8 cellular contexts compared by ENCODE assay signal in genomic region chr2:174158003-174158402, GRCh38.
DNase-seq lines count a peak whose midpoint lies in the region; ATAC-seq and TF ChIP-seq lines count a peak whose summit lies in the region.

No MANE protein-coding gene starts in this region.

- peaks cover 18% of the 10 kb centered on the region for H3K36me3 Mint-ChIP-seq in activated T-helper 2 cell treated with anti-CD3 and anti-CD28 coated beads, Interferon-gamma antibody, Interleukin-2, Interleukin-4, amounts not matched to agents 10 μg/mL and 5 μg/mL and 100 μg/mL, durations not matched to agents 14 hours and 24 hours and 36 hours (ENCODE audit: low read depth)
- peaks cover 3% of the 10 kb centered on the region for H3K36me3 Mint-ChIP-seq in type B pancreatic cell

- ATAC-seq in GM18870 (IDR thresholded peaks at IDR 0.05; ENCODE audit: unreplicated experiment): no peak

- H3K9me3 Mint-ChIP-seq in activated T-helper 2 cell treated with anti-CD3 and anti-CD28 coated beads, Interferon-gamma antibody, Interleukin-2, Interleukin-4, amounts not matched to agents 10 μg/mL and 5 μg/mL and 100 μg/mL, durations not matched to agents 14 hours and 24 hours and 36 hours: peaks cover 1% of the 10 kb centered on the region
- H3K9me3 Mint-ChIP-seq in type B pancreatic cell: no peaks in the 10 kb centered on the region

- no peaks in the 10 kb centered on the region for H3K36me3 ChIP-seq in GM06990 (ENCODE audit: control insufficient read depth, insufficient read depth, low read length)

- no peak overlapping the region for H3K4me3 ChIP-seq in AG10803 (ENCODE audit: low read length)
- H3K4me3 ChIP-seq in GM06990 (replicated peaks; ENCODE audit: low read depth, low read length): no peak overlapping the region

- DNase-seq in AG10803 (ENCODE audit: low read depth) (peak; percentile 38), GM06990 (ENCODE audit: extremely low read depth, insufficient read length) (no peak), NAMALWA (ENCODE audit: low spot score) (peak; percentile 70), iris pigment epithelial cell (ENCODE audit: low read depth) (peak; percentile 55), type B pancreatic cell (ENCODE audit: extremely low spot score, unreplicated experiment) (no peak), LoVo (ENCODE audit: low spot score) (no peak)
- peak; percentile 12 for DNase-seq in activated T-helper 2 cell treated with anti-CD3 and anti-CD28 coated beads, Interferon-gamma antibody, Interleukin-2, Interleukin-4, amounts not matched to agents 10 μg/mL and 5 μg/mL and 100 μg/mL, durations not matched to agents 14 hours and 24 hours and 36 hours (ENCODE audit: low spot score)

- no peaks in the 10 kb centered on the region for H3K27me3 ChIP-seq in GM06990 (replicated peaks; ENCODE audit: control insufficient read depth, insufficient read depth, low read length)

- intact Hi-C loops in activated T-helper 2 cell treated with anti-CD3 and anti-CD28 coated beads, Interferon-gamma antibody, Interleukin-2, Interleukin-4, amounts not matched to agents 10 μg/mL and 5 μg/mL and 100 μg/mL, durations not matched to agents 14 hours and 24 hours and 36 hours (cut with micrococcal nuclease): loop anchor here (10.0 kb wide), 1 partner anchor 187 kb away; no protein-coding TSS in a partner anchor

- H3K4me3 Mint-ChIP-seq in activated T-helper 2 cell treated with anti-CD3 and anti-CD28 coated beads, Interferon-gamma antibody, Interleukin-2, Interleukin-4, amounts not matched to agents 10 μg/mL and 5 μg/mL and 100 μg/mL, durations not matched to agents 14 hours and 24 hours and 36 hours (ENCODE audit: low read depth): no peak overlapping the region
- H3K4me3 Mint-ChIP-seq in type B pancreatic cell: no peak overlapping the region

- no peaks in the 10 kb centered on the region for H3K27me3 Mint-ChIP-seq in activated T-helper 2 cell treated with anti-CD3 and anti-CD28 coated beads, Interferon-gamma antibody, Interleukin-2, Interleukin-4, amounts not matched to agents 10 μg/mL and 5 μg/mL and 100 μg/mL, durations not matched to agents 14 hours and 24 hours and 36 hours (ENCODE audit: low read depth)
- no peaks in the 10 kb centered on the region for H3K27me3 Mint-ChIP-seq in type B pancreatic cell

- TF ChIP-seq CTCF in AG10803 (conservative IDR thresholded peaks at IDR 0.05; ENCODE audit: low read length) (peak; percentile 61), GM06990 (IDR thresholded peaks at IDR 0.05; ENCODE audit: insufficient read depth, low read length, poor library complexity, severe bottlenecking) (peak; percentile 66), type B pancreatic cell (conservative IDR thresholded peaks at IDR 0.05) (peak; percentile 69)

- peaks cover 10% of the 10 kb centered on the region for H3K4me1 Mint-ChIP-seq in activated T-helper 2 cell treated with anti-CD3 and anti-CD28 coated beads, Interferon-gamma antibody, Interleukin-2, Interleukin-4, amounts not matched to agents 10 μg/mL and 5 μg/mL and 100 μg/mL, durations not matched to agents 14 hours and 24 hours and 36 hours (ENCODE audit: low read depth)
- H3K4me1 Mint-ChIP-seq in type B pancreatic cell (ENCODE audit: unreplicated experiment): peaks cover 4% of the 10 kb centered on the region

- H3K27ac Mint-ChIP-seq in activated T-helper 2 cell treated with anti-CD3 and anti-CD28 coated beads, Interferon-gamma antibody, Interleukin-2, Interleukin-4, amounts not matched to agents 10 μg/mL and 5 μg/mL and 100 μg/mL, durations not matched to agents 14 hours and 24 hours and 36 hours: no peak overlapping the region
- H3K27ac Mint-ChIP-seq in type B pancreatic cell: no peak overlapping the region

Comparison
In these comparisons a context has a peak if more than half of its experiments do, and no peak if none do; other contexts are left out.
1. DNase-seq: peak in AG10803 (single experiment), NAMALWA (single experiment), activated T-helper 2 cell treated with anti-CD3 and anti-CD28 coated beads, Interferon-gamma antibody, Interleukin-2, Interleukin-4, amounts not matched to agents 10 μg/mL and 5 μg/mL and 100 μg/mL, durations not matched to agents 14 hours and 24 hours and 36 hours (single experiment) and iris pigment epithelial cell (single experiment); none in GM06990 (single experiment), type B pancreatic cell (single experiment) and LoVo (single experiment).
2. Peak in every context shown above with its lines, with median percentiles within 50 percentile points of each other: CTCF ChIP-seq.